In genomic region chr16:86038923-86039310, GRCh38 we compare ENCODE assay signal across 19 cellular contexts.
DNase-seq lines count a peak whose midpoint lies in the region; ATAC-seq and TF ChIP-seq lines count a peak whose summit lies in the region.
"Had no signal": no experiment of that assay in that cellular context is flagged by ENCODE, and none has a peak within 500 bp of the region (broad histone marks: within the 10 kb centered on the region; RNA-seq: fewer than 3 reads in every experiment).

No MANE protein-coding gene starts in this region.

- peaks cover 0 to under 1% (median 0%) of the 10 kb centered on the region in 3 donors for H3K27me3 ChIP-seq in sigmoid colon
- peaks cover 0 to 28% (median 0%) of the 10 kb centered on the region in 4 donors for H3K27me3 ChIP-seq in esophagus squamous epithelium
- H3K27me3 ChIP-seq: body of pancreas had no signal

- 35 to 45% methylated on average over 13 of the region's 13 CpGs for WGBS in sigmoid colon, 2 donors
- 51 to 61% methylated on average over 7 to 10 of the region's 13 CpGs for WGBS in esophagus squamous epithelium, 2 donors

- peaks cover 6% of the 10 kb centered on the region for H3K4me1 Mint-ChIP-seq in activated CD8-positive, alpha-beta memory T cell treated with anti-CD3 and anti-CD28 coated beads, Interleukin-2, amount 10 ng/mL, durations not matched to agents 7 days and 5 days
- peaks cover 5% of the 10 kb centered on the region for H3K4me1 Mint-ChIP-seq in activated naive CD8-positive, alpha-beta T cell treated with anti-CD3 and anti-CD28 coated beads, Interleukin-2, amount 50 U/mL, for 24 hours

- H3K36me3 ChIP-seq in sigmoid colon, result no peaks in the 10 kb centered on the region
- no peaks in the 10 kb centered on the region for H3K36me3 ChIP-seq in esophagus squamous epithelium
- H3K36me3 ChIP-seq: HAP-1, left lung had no signal

- H3K9me3 ChIP-seq in sigmoid colon, result no peaks in the 10 kb centered on the region
- no peaks in the 10 kb centered on the region for H3K9me3 ChIP-seq in esophagus squamous epithelium
- H3K9me3 ChIP-seq: body of pancreas, HAP-1, left lung, SK-N-SH had no signal

- H3K4me1 ChIP-seq in sigmoid colon (peaks cover 0 to 7% (median 0%) of the 10 kb centered on the region in 4 donors), esophagus squamous epithelium (peaks cover 0 to 9% (median 0%) of the 10 kb centered on the region in 3 donors)
- H3K4me1 ChIP-seq: HAP-1 had no signal

- peaks cover 20% of the 10 kb centered on the region for H3K27me3 Mint-ChIP-seq in activated CD8-positive, alpha-beta memory T cell treated with anti-CD3 and anti-CD28 coated beads, Interleukin-2, amount 10 ng/mL, durations not matched to agents 7 days and 5 days
- peaks cover 17% of the 10 kb centered on the region for H3K27me3 Mint-ChIP-seq in activated naive CD8-positive, alpha-beta T cell treated with anti-CD3 and anti-CD28 coated beads, Interleukin-2, amount 50 U/mL, for 24 hours

- intact Hi-C loops in sigmoid colon (cut with DNase I), result no loop called here
- intact Hi-C loops in esophagus squamous epithelium (cut with DNase I), result no loop called here

- H3K4me3 ChIP-seq in sigmoid colon (no peak overlapping the region), esophagus squamous epithelium (no peak overlapping the region)
- H3K4me3 ChIP-seq: body of pancreas, HAP-1, left lung had no signal

- no peak overlapping the region for H3K4me3 Mint-ChIP-seq in activated CD8-positive, alpha-beta memory T cell treated with anti-CD3 and anti-CD28 coated beads, Interleukin-2, amount 10 ng/mL, durations not matched to agents 7 days and 5 days
- no peak overlapping the region for H3K4me3 Mint-ChIP-seq in activated naive CD8-positive, alpha-beta T cell treated with anti-CD3 and anti-CD28 coated beads, Interleukin-2, amount 50 U/mL, for 24 hours
- H3K4me3 Mint-ChIP-seq: B cell; effector memory CD8-positive, alpha-beta T cell had no signal

- H3K9me3 Mint-ChIP-seq in activated CD8-positive, alpha-beta memory T cell treated with anti-CD3 and anti-CD28 coated beads, Interleukin-2, amount 10 ng/mL, durations not matched to agents 7 days and 5 days (ENCODE audit: low read depth), result no peaks in the 10 kb centered on the region
- no peaks in the 10 kb centered on the region for H3K9me3 Mint-ChIP-seq in activated naive CD8-positive, alpha-beta T cell treated with anti-CD3 and anti-CD28 coated beads, Interleukin-2, amount 50 U/mL, for 24 hours
- H3K9me3 Mint-ChIP-seq: effector memory CD8-positive, alpha-beta T cell had no signal

- CTCF ChIA-PET in activated CD8-positive, alpha-beta memory T cell treated with anti-CD3 and anti-CD28 coated beads, Interleukin-2, amount 10 ng/mL, durations not matched to agents 7 days and 5 days (lab: Charles Lee), result no interaction called here

- no peak overlapping the region for H3K27ac ChIP-seq in sigmoid colon
- H3K27ac ChIP-seq in esophagus squamous epithelium, result no peak overlapping the region
- H3K27ac ChIP-seq: body of pancreas had no signal

- TF ChIP-seq CTCF in sigmoid colon (IDR thresholded peaks at IDR 0.05) (no peak), esophagus squamous epithelium (IDR thresholded peaks at IDR 0.05) (no peak)

- peak; percentile 55 for DNase-seq in activated CD8-positive, alpha-beta memory T cell treated with anti-CD3 and anti-CD28 coated beads, Interleukin-2, amount 10 ng/mL, durations not matched to agents 7 days and 5 days
- DNase-seq in activated CD8-positive, alpha-beta memory T cell treated with anti-CD3 and anti-CD28 coated beads for 24 hours, result no peak
- DNase-seq in M059J (ENCODE audit: low read depth) (peak; percentile 25), sigmoid colon (peak; percentile 48), G401 (ENCODE audit: low spot score) (no peak), esophagus squamous epithelium (lab: John Stamatoyannopoulos, UW) (no peak), GM19240 (ENCODE audit: insufficient read length, low spot score) (no peak)
- peak; percentile 40 for DNase-seq in activated naive CD8-positive, alpha-beta T cell treated with anti-CD3 and anti-CD28 coated beads, Interleukin-2, amount 50 U/mL, for 24 hours
- DNase-seq: activated CD4-positive, CD25-positive, alpha-beta regulatory T cell; effector memory CD8-positive, alpha-beta T cell; NCI-H2107; NCI-H524; SK-N-SH; stimulated activated CD4-positive, alpha-beta T cell treated with anti-CD3 and anti-CD28 coated beads, Interleukin-2, amount 100 ng/mL, for 48 hours; T1000 had no signal

- no peak overlapping the region for H3K27ac Mint-ChIP-seq in activated CD8-positive, alpha-beta memory T cell treated with anti-CD3 and anti-CD28 coated beads, Interleukin-2, amount 10 ng/mL, durations not matched to agents 7 days and 5 days
- no peak overlapping the region for H3K27ac Mint-ChIP-seq in activated naive CD8-positive, alpha-beta T cell treated with anti-CD3 and anti-CD28 coated beads, Interleukin-2, amount 50 U/mL, for 24 hours
- H3K27ac Mint-ChIP-seq: B cell; effector memory CD8-positive, alpha-beta T cell had no signal

- in situ Hi-C loops in G401 (cut with HindIII; ENCODE audit: low sequenced_read_pairs), result no loop called here

- ATAC-seq in activated CD8-positive, alpha-beta memory T cell treated with anti-CD3 and anti-CD28 coated beads, Interleukin-2, amount 10 ng/mL, durations not matched to agents 7 days and 5 days, result peak; percentile 45
- peak; percentile 81 for ATAC-seq in activated naive CD8-positive, alpha-beta T cell treated with anti-CD3 and anti-CD28 coated beads, Interleukin-2, amount 50 U/mL, for 24 hours
- ATAC-seq: body of pancreas; effector memory CD8-positive, alpha-beta T cell; left lung had no signal

- TF ChIP-seq POLR2A in sigmoid colon (IDR thresholded peaks at IDR 0.05) (no peak), esophagus squamous epithelium (IDR thresholded peaks at IDR 0.05) (no peak)

- H3K36me3 Mint-ChIP-seq in activated CD8-positive, alpha-beta memory T cell treated with anti-CD3 and anti-CD28 coated beads, Interleukin-2, amount 10 ng/mL, durations not matched to agents 7 days and 5 days, result no peaks in the 10 kb centered on the region
- H3K36me3 Mint-ChIP-seq in activated naive CD8-positive, alpha-beta T cell treated with anti-CD3 and anti-CD28 coated beads, Interleukin-2, amount 50 U/mL, for 24 hours (ENCODE audit: low read depth), result no peaks in the 10 kb centered on the region

- no peak for TF ChIP-seq EP300 in sigmoid colon (IDR thresholded peaks at IDR 0.05)

Comparison
In these comparisons a context has a peak if more than half of its experiments do, and no peak if none do; other contexts are left out.
1. DNase-seq: peak in activated CD8-positive, alpha-beta memory T cell treated with anti-CD3 and anti-CD28 coated beads, Interleukin-2, amount 10 ng/mL, durations not matched to agents 7 days and 5 days (single experiment), M059J (single experiment), activated naive CD8-positive, alpha-beta T cell treated with anti-CD3 and anti-CD28 coated beads, Interleukin-2, amount 50 U/mL, for 24 hours (single experiment) and sigmoid colon (single experiment); none in activated CD8-positive, alpha-beta memory T cell treated with anti-CD3 and anti-CD28 coated beads for 24 hours (single experiment), G401 (single experiment), esophagus squamous epithelium (single experiment) and GM19240 (single experiment).